Comparison of ENCODE assay signal across 8 cellular contexts in genomic region chr16:3170440-3171180, GRCh38. TPM values are rescaled to one million over a fixed set of nuclear protein-coding genes. Genes with fewer than 3 reads are reported as not detected.
DNase-seq lines count a peak whose midpoint lies in the region; ATAC-seq and TF ChIP-seq lines count a peak whose summit lies in the region.

No MANE protein-coding gene starts in this region.

- DNase-seq in GM13977 (ENCODE audit: low spot score) = peak; percentile 58
- DNase-seq in SK-N-SH = no peak
- DNase-seq in endothelial cell (ENCODE audit: low spot score) = no peak
- DNase-seq in psoas muscle = no peak
- no peak for DNase-seq in NK-92 (lab: John Stamatoyannopoulos, UW; ENCODE audit: unreplicated experiment)

- H3K36me3 Mint-ChIP-seq in endothelial cell (ENCODE audit: low read depth, unreplicated experiment) = no peaks in the 10 kb centered on the region

- peak overlapping the region; percentile 51 for H3K4me3 Mint-ChIP-seq in endothelial cell (ENCODE audit: unreplicated experiment)

- ATAC-seq in psoas muscle (peak in 2 of 4 donors; percentile 23 to 40), HG03097 (IDR thresholded peaks at IDR 0.05; ENCODE audit: low FRiP score, unreplicated experiment) (no peak), GM21529 (IDR thresholded peaks at IDR 0.05; ENCODE audit: unreplicated experiment) (no peak), GM18870 (IDR thresholded peaks at IDR 0.05; ENCODE audit: unreplicated experiment) (no peak)

- H3K4me3 ChIP-seq in SK-N-SH (ENCODE audit: low read depth in 2 of 2, low read length in 1 of 2) = peak overlapping the region; percentile 27 to 32; a peak in 3 of 4 replicates
- peak overlapping the region; percentile 47 for H3K4me3 ChIP-seq in psoas muscle

- H3K27ac ChIP-seq in SK-N-SH (ENCODE audit: low read depth in 2 of 2, low read length in 1 of 2) (no peak overlapping the region), psoas muscle (no peak overlapping the region)

- in situ Hi-C loops in GM13977 (cut with MboI; ENCODE audit: low pct_unique_long_range_greater_than_20kb, low sequenced_read_pairs, unreplicated experiment) = no loop called here

- H3K36me3 ChIP-seq in SK-N-SH (replicated peaks in 1 of 2; ENCODE audit: control insufficient read depth in 1 of 2, insufficient read depth in 2 of 2, low read length in 1 of 2) = no peaks in the 10 kb centered on the region
- H3K36me3 ChIP-seq in psoas muscle (ENCODE audit: insufficient read depth in 1 of 2, low read depth in 1 of 2) = no peaks in the 10 kb centered on the region

- H2AFZ ChIP-seq in SK-N-SH (ENCODE audit: low read depth) = no peak overlapping the region

- no peak for TF ChIP-seq EP300 in SK-N-SH (IDR thresholded peaks at IDR 0.05; ENCODE audit: borderline replicate concordance in 1 of 2, low read depth in 1 of 2, low read length in 1 of 2)

- peaks cover 71% of the 10 kb centered on the region for H3K27me3 ChIP-seq in SK-N-SH (ENCODE audit: insufficient read depth)
- H3K27me3 ChIP-seq in psoas muscle (ENCODE audit: insufficient read depth in 3 of 3, low read length in 2 of 3) = peaks cover 0 to 78% (median 37%) of the 10 kb centered on the region in 3 donors

- H3K9me3 Mint-ChIP-seq in endothelial cell (ENCODE audit: unreplicated experiment) = no peaks in the 10 kb centered on the region

- H3K9me3 ChIP-seq in SK-N-SH = no peaks in the 10 kb centered on the region
- H3K9me3 ChIP-seq in psoas muscle = no peaks in the 10 kb centered on the region

- intact Hi-C loops in psoas muscle (cut with DNase I) = loop anchor here in 1 of 2 donors (2.0 kb wide), 1 partner anchor 112 kb away; no protein-coding TSS in a partner anchor

- peaks cover 12% of the 10 kb centered on the region for H3F3A ChIP-seq in SK-N-SH (replicated peaks; ENCODE audit: insufficient read depth)

- no peak overlapping the region for H3K27ac Mint-ChIP-seq in endothelial cell (ENCODE audit: unreplicated experiment)

- peak overlapping the region; percentile 61 for H3K4me2 ChIP-seq in SK-N-SH

- H3K79me2 ChIP-seq in SK-N-SH (ENCODE audit: insufficient read depth) = no peaks in the 10 kb centered on the region

- no peaks in the 10 kb centered on the region for H3K9me2 ChIP-seq in SK-N-SH

- no peak overlapping the region for H3K9ac ChIP-seq in SK-N-SH

- CTCF ChIA-PET in SK-N-SH (lab: Yijun Ruan, JAX) = interaction anchor here (1.0 to 6.1 kb wide), 8 partner anchors 9 to 126 kb away, joined by 3 to 52 read pairs (median 8); no protein-coding TSS in a partner anchor

- H3K4me1 Mint-ChIP-seq in endothelial cell (ENCODE audit: unreplicated experiment) = peaks cover 14% of the 10 kb centered on the region

- H3K4me1 ChIP-seq in SK-N-SH (ENCODE audit: control insufficient read depth in 1 of 2, insufficient read depth in 2 of 2, low read depth in 1 of 2, low read length in 1 of 2) = peaks cover 0 to 7% of the 10 kb centered on the region in 2 experiments; a peak in 1 of 4 replicates
- H3K4me1 ChIP-seq in psoas muscle = peaks cover 17% of the 10 kb centered on the region

- H4K20me1 ChIP-seq in SK-N-SH (ENCODE audit: insufficient read depth) = no peaks in the 10 kb centered on the region

- POLR2A ChIA-PET in SK-N-SH (lab: Yijun Ruan, JAX) = no interaction called here

- 29% methylated on average over 45 of the region's 53 CpGs for WGBS in SK-N-SH (ENCODE audit: low lambda C conversion rate)
- 2% methylated on average over 53 of the region's 53 CpGs for WGBS in psoas muscle, 3 donors

- peaks cover 30% of the 10 kb centered on the region for H3K27me3 Mint-ChIP-seq in endothelial cell (ENCODE audit: unreplicated experiment)

- no peak for TF ChIP-seq CTCF in GM13977 (IDR thresholded peaks at IDR 0.05; ENCODE audit: extremely low read depth, insufficient read depth, missing control alignments)
- no peak for TF ChIP-seq CTCF in SK-N-SH (IDR thresholded peaks at IDR 0.05)
- no peak for TF ChIP-seq CTCF in endothelial cell (IDR thresholded peaks at IDR 0.05; ENCODE audit: unreplicated experiment)
- TF ChIP-seq CTCF in psoas muscle (IDR thresholded peaks at IDR 0.05) = no peak

- TF ChIP-seq RAD21 in SK-N-SH (IDR thresholded peaks at IDR 0.05; ENCODE audit: low read length) = no peak

TF ChIP-seq in SK-N-SH, 30 proteins besides CTCF, POLR2A, EP300 and RAD21:
- TF ChIP-seq ZBTB33 (IDR thresholded peaks at IDR 0.05; ENCODE audit: borderline replicate concordance, low read depth) (no peak), RXRA (IDR thresholded peaks at IDR 0.05; ENCODE audit: borderline replicate concordance, low read depth) (no peak), NFIC (IDR thresholded peaks at IDR 0.05; ENCODE audit: borderline replicate concordance) (no peak), REST (IDR thresholded peaks at IDR 0.05; ENCODE audit: low read depth, low read length) (peak; percentile 90)
TF ChIP-seq in SK-N-SH: peak in this region for 1.

RNA-seq across cellular contexts. Expression of gene OR1F1, which starts 17.4 kb away (rescaled TPM):
- polyA plus RNA-seq in SK-N-SH (2012; rRNA removed) (0.54 and 0.71 TPM in 2 replicates), psoas muscle (not detected)
- polyA plus RNA-seq in SK-N-SH (2012; cell fraction: cytosol; rRNA removed) = 0.21 and 0.23 TPM in 2 replicates
- 0.67 and 1.3 TPM in 2 replicates for polyA plus RNA-seq in SK-N-SH (2012; cell fraction: nucleus; rRNA removed)
- total RNA-seq in endothelial cell (ENCODE audit: unreplicated experiment) (not detected), psoas muscle (not detected)

RNA-seq across cellular contexts. Expression of gene ZNF213, which starts 35.8 kb away (rescaled TPM):
- polyA plus RNA-seq in SK-N-SH (2012; rRNA removed) (0.83 and 1.1 TPM in 2 replicates), psoas muscle (10 to 100 TPM in 2 of 3 donors, 1 to 10 TPM in 1; 7.9 to 19.1 (median 18.9) TPM)
- polyA plus RNA-seq in SK-N-SH (2012; cell fraction: cytosol; rRNA removed) = 0.55 and 0.92 TPM in 2 replicates
- 1.4 and 2.5 TPM in 2 replicates for polyA plus RNA-seq in SK-N-SH (2012; cell fraction: nucleus; rRNA removed)
- total RNA-seq in endothelial cell (ENCODE audit: unreplicated experiment) (10.1 TPM), psoas muscle (10 to 100 TPM in 1 of 4 donors, 1 to 10 TPM in 3; 8.1 to 11.6 (median 9.2) TPM)

RNA-seq across cellular contexts. Expression of gene ZNF205, which starts 58.2 kb away (rescaled TPM):
- polyA plus RNA-seq in SK-N-SH (2012; rRNA removed) (7.6 and 9.7 TPM in 2 replicates), psoas muscle (1 to 10 TPM; 1.9 to 5.4 (median 4.6) TPM)
- polyA plus RNA-seq in SK-N-SH (2012; cell fraction: cytosol; rRNA removed) = 3.8 and 6.7 TPM in 2 replicates
- 17.6 and 22.7 TPM in 2 replicates for polyA plus RNA-seq in SK-N-SH (2012; cell fraction: nucleus; rRNA removed)
- total RNA-seq in endothelial cell (ENCODE audit: unreplicated experiment) (22.8 TPM), psoas muscle (1 to 10 TPM; 1.8 to 4.1 (median 1.9) TPM)
